3 cellular contexts compared by ENCODE assay signal in the genomic region with DNA sequence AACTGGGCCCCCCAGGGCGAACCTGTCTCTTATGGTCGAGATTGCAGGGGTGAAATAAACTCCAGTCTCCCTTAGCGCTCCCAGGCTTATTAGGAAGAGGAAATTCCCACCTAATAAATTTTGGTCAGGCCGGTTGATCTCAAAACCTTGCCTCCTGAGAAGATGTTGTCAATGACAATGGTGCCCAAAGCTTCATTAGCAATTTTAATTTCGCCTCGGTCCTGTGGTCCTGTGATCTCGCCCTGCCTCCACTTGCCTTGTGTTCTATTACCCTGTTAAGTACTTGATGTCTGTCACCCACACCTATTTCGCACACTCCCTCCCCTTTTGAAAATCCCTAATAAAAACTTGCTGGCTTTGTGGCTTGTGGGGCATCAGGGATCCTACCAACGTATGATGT. TPM values are rescaled to one million over a fixed set of nuclear protein-coding genes. Genes with fewer than 3 reads are reported as not detected.
"Had no signal": no experiment of that assay in that cellular context is flagged by ENCODE, and none has a peak within 500 bp of the region (broad histone marks: within the 10 kb centered on the region; RNA-seq: fewer than 3 reads in every experiment).

No MANE protein-coding gene starts in this region.

RNA-seq across cellular contexts. Expression of gene ZNF730, which starts 51.5 kb away (rescaled TPM):
- total RNA-seq: omental fat pad, right atrium auricular region, suprapubic skin had no signal
